ENCODE assay signal across 9 cellular contexts in genomic region chr1:109923131-109923945, GRCh38. TPM values are rescaled to one million over a fixed set of nuclear protein-coding genes. Genes with fewer than 3 reads are reported as not detected.
DNase-seq lines count a peak whose midpoint lies in the region; ATAC-seq and TF ChIP-seq lines count a peak whose summit lies in the region.
"Had no signal": no experiment of that assay in that cellular context is flagged by ENCODE, and none has a peak within 500 bp of the region (broad histone marks: within the 10 kb centered on the region; RNA-seq: fewer than 3 reads in every experiment).

No MANE protein-coding gene starts in this region.

- H3K4me3 Mint-ChIP-seq in activated naive CD8-positive, alpha-beta T cell treated with anti-CD3 and anti-CD28 coated beads, Interleukin-2, amount 10 ng/mL, durations not matched to agents 7 days and 5 days = no peak overlapping the region
- H3K4me3 Mint-ChIP-seq: dendritic cell treated with granulocyte-macrophage colony-stimulating factor and Interleukin-4, amounts not matched to agents 40 ng/mL and 50 ng/mL, for 4 days had no signal

- peak overlapping the region; percentile 78 for H3K4me3 ChIP-seq in BE2C (ENCODE audit: low read depth, low read length)

- H3K36me3 ChIP-seq in BE2C = peaks cover 57% of the 10 kb centered on the region

- ATAC-seq in activated naive CD8-positive, alpha-beta T cell treated with anti-CD3 and anti-CD28 coated beads, Interleukin-2, amount 10 ng/mL, durations not matched to agents 7 days and 5 days (ENCODE audit: low read depth) = no peak
- ATAC-seq in left colon (peak; percentile 54), HG03460 (IDR thresholded peaks at IDR 0.05; ENCODE audit: unreplicated experiment) (no peak)

- intact Hi-C loops in left colon (cut with DNase I, micrococcal nuclease) = no loop called here

- H3K27ac Mint-ChIP-seq in activated naive CD8-positive, alpha-beta T cell treated with anti-CD3 and anti-CD28 coated beads, Interleukin-2, amount 10 ng/mL, durations not matched to agents 7 days and 5 days = peak overlapping the region; percentile 78
- H3K27ac Mint-ChIP-seq: dendritic cell treated with granulocyte-macrophage colony-stimulating factor and Interleukin-4, amounts not matched to agents 40 ng/mL and 50 ng/mL, for 4 days had no signal

- H3K4me1 Mint-ChIP-seq in activated naive CD8-positive, alpha-beta T cell treated with anti-CD3 and anti-CD28 coated beads, Interleukin-2, amount 10 ng/mL, durations not matched to agents 7 days and 5 days = peaks cover 12% of the 10 kb centered on the region

- TF ChIP-seq CTCF in BE2C (IDR thresholded peaks at IDR 0.05; ENCODE audit: low read depth, low read length) = peak; percentile 92

- H3K9me3 Mint-ChIP-seq in activated naive CD8-positive, alpha-beta T cell treated with anti-CD3 and anti-CD28 coated beads, Interleukin-2, amount 10 ng/mL, durations not matched to agents 7 days and 5 days = peaks cover 2% of the 10 kb centered on the region
- H3K9me3 Mint-ChIP-seq: dendritic cell treated with granulocyte-macrophage colony-stimulating factor and Interleukin-4, amounts not matched to agents 40 ng/mL and 50 ng/mL, for 4 days had no signal

- peak; percentile 76 for DNase-seq in BE2C
- DNase-seq in HT-29 (ENCODE audit: low spot score) = peak; percentile 55
- no peak for DNase-seq in activated naive CD8-positive, alpha-beta T cell treated with anti-CD3 and anti-CD28 coated beads, Interleukin-2, amount 10 ng/mL, durations not matched to agents 7 days and 5 days
- peak in 1 of 2 donors; percentile 21 for DNase-seq in left colon
- no peak for DNase-seq in NCI-H2171 (lab: John Stamatoyannopoulos, UW)
- DNase-seq in dermis blood vessel endothelial cell = no peak
- DNase-seq in CD1c-positive myeloid dendritic cell (ENCODE audit: extremely low spot score) = no peak

- POLR2A ChIA-PET in activated naive CD8-positive, alpha-beta T cell treated with anti-CD3 and anti-CD28 coated beads, Interleukin-2, amount 10 ng/mL, durations not matched to agents 7 days and 5 days (lab: Charles Lee) = interaction anchor here (0.7 to 2.1 kb wide), 2 partner anchors 12 to 133 kb away, joined by 3 to 7 read pairs; no protein-coding TSS in a partner anchor

- no peaks in the 10 kb centered on the region for H3K4me1 ChIP-seq in BE2C

- H3K36me3 Mint-ChIP-seq in activated naive CD8-positive, alpha-beta T cell treated with anti-CD3 and anti-CD28 coated beads, Interleukin-2, amount 10 ng/mL, durations not matched to agents 7 days and 5 days = peaks cover 63% of the 10 kb centered on the region

- H3K9me3 ChIP-seq in BE2C = no peaks in the 10 kb centered on the region

- no peaks in the 10 kb centered on the region for H3K27me3 ChIP-seq in BE2C

- no peaks in the 10 kb centered on the region for H3K27me3 Mint-ChIP-seq in activated naive CD8-positive, alpha-beta T cell treated with anti-CD3 and anti-CD28 coated beads, Interleukin-2, amount 10 ng/mL, durations not matched to agents 7 days and 5 days

RNA-seq across cellular contexts. Expression of gene CSF1, which starts 12.7 kb away (rescaled TPM):
- polyA plus RNA-seq in BE2C (2012; ENCODE audit: insufficient read depth, insufficient read length, low read depth) = 9.1 TPM
- total RNA-seq in HT-29 (2014; rRNA removed; shearing (Covaris generic)) = 0.68 and 5.4 TPM in 2 replicates
- total RNA-seq in activated naive CD8-positive, alpha-beta T cell treated with anti-CD3 and anti-CD28 coated beads, Interleukin-2, amount 10 ng/mL, durations not matched to agents 7 days and 5 days = 10 to 100 TPM; 42.7 to 45.1 TPM
- total RNA-seq in left colon (10 to 100 TPM in 1 of 2 donors, 1 to 10 TPM in 1; 9.5 to 20.2 TPM), dermis blood vessel endothelial cell (19.6 and 21.1 TPM in 2 replicates)

Comparison
In these comparisons a context has a peak if more than half of its experiments do, and no peak if none do; other contexts are left out.
1. DNase-seq: peak in BE2C (single experiment) and HT-29 (single experiment); none in activated naive CD8-positive, alpha-beta T cell treated with anti-CD3 and anti-CD28 coated beads, Interleukin-2, amount 10 ng/mL, durations not matched to agents 7 days and 5 days (single experiment), NCI-H2171 (single experiment), dermis blood vessel endothelial cell (single experiment) and CD1c-positive myeloid dendritic cell (single experiment).